8 cellular contexts compared by ENCODE assay signal in genomic region chr1:95879498-95879897, GRCh38.
"Had no signal": no experiment of that assay in that cellular context is flagged by ENCODE, and none has a peak within 500 bp of the region (broad histone marks: within the 10 kb centered on the region; RNA-seq: fewer than 3 reads in every experiment).

No MANE protein-coding gene starts in this region.

- FAIRE-seq: G401.6, GM12878, GM12891, GM12892, GM18507, GM19239 had no signal

- ATAC-seq: GM12878 had no signal

- DNase-seq: GDM1, GF-D8 had no signal

- H3K4me3 ChIP-seq: GM12878 had no signal
